21 cellular contexts compared by ENCODE assay signal in the genomic region with DNA sequence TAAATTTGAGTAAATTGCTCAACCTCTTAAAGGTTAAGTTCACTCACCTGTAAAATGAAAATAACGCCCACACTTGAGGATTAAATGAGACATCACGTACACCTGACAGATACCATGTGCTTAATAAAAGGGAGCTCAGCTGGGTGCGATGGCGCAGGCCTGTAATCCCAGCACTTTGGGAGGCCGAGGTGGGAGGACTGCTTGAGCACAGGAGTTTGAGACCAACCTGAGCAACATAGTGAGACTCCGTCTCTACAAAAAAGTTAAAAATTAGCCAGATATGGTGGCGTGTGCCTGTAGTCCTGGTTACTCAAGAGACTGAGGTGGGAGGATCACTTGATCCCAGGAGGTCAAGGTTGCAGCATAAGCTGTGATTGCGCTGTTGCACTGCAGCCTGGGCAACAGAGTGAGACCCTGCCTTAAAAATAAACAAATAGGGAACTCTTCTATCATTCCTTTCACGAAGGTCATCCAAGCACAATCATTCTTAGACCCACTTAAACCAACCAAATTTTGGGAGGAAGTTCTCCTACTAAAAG.
"Had no signal": no experiment of that assay in that cellular context is flagged by ENCODE, and none has a peak within 500 bp of the region (broad histone marks: within the 10 kb centered on the region; RNA-seq: fewer than 3 reads in every experiment).

No MANE protein-coding gene starts in this region.

- H3K27ac ChIP-seq: dorsolateral prefrontal cortex, gastrocnemius medialis, left ventricle myocardium inferior, transverse colon, uterus had no signal

- H3K4me1 ChIP-seq: gastrocnemius medialis, left ventricle myocardium inferior, transverse colon, uterus had no signal

- H3K4me3 ChIP-seq: dorsolateral prefrontal cortex, gastrocnemius medialis, left ventricle myocardium inferior, transverse colon, uterus had no signal

- ATAC-seq: activated naive CD8-positive, alpha-beta T cell treated with anti-CD3 and anti-CD28 coated beads, Interleukin-2, amount 50 U/mL, for 24 hours; activated T-cell treated with anti-CD3 and anti-CD28 coated beads, Interleukin-2, amount 50 U/mL, for 4 hours; gastrocnemius medialis; stimulated activated naive CD8-positive, alpha-beta T cell treated with anti-CD3 and anti-CD28 coated beads, Interleukin-15, Interleukin-2, amounts not matched to agents 100 U/mL and 50 U/mL, for 24 hours had no signal

- H3K36me3 ChIP-seq: gastrocnemius medialis, left ventricle myocardium inferior, transverse colon, uterus had no signal

- H3K27me3 ChIP-seq: gastrocnemius medialis, transverse colon, uterus had no signal

- DNase-seq: activated CD4-positive, alpha-beta T cell treated with anti-CD3 and anti-CD28 coated beads, Interleukin-2, amount 50 U/mL, for 1 hour; activated CD4-positive, CD25-positive, alpha-beta regulatory T cell treated with anti-CD3 and anti-CD28 coated beads, Interleukin-2, amount 50 U/mL, for 72 hours; activated CD8-positive, alpha-beta memory T cell treated with anti-CD3 and anti-CD28 coated beads, Interleukin-2, amount 50 U/mL, for 4 hours; activated naive CD4-positive, alpha-beta T cell treated with anti-CD3 and anti-CD28 coated beads, Interleukin-2, amount 10 ng/mL, durations not matched to agents 7 days and 5 days; activated naive CD8-positive, alpha-beta T cell treated with anti-CD3 and anti-CD28 coated beads, Interleukin-2, amount 50 U/mL, for 24 hours; activated T-cell treated with anti-CD3 and anti-CD28 coated beads, Interleukin-2, amount 50 U/mL, for 4 hours; anterior cingulate cortex; central memory CD4-positive, alpha-beta T cell; dorsolateral prefrontal cortex; gastrocnemius medialis; head of caudate nucleus; left ventricle myocardium inferior; occipital lobe; stimulated activated CD4-positive, alpha-beta T cell treated with anti-CD3 and anti-CD28 coated beads, Interleukin-12 subunit alpha, Interleukin-12 subunit beta, amount 100 ng/mL, for 4 hours; stimulated activated CD4-positive, alpha-beta T cell treated with anti-CD3 and anti-CD28 coated beads, Interleukin-1b, Interleukin-23, amount 100 ng/mL, for 48 hours; stimulated activated naive CD8-positive, alpha-beta T cell treated with anti-CD3 and anti-CD28 coated beads, Interleukin-15, Interleukin-2, amounts not matched to agents 100 U/mL and 50 U/mL, for 24 hours; substantia nigra; T1000; transverse colon; uterus had no signal

- FAIRE-seq: colon had no signal

- H3K9me3 ChIP-seq: gastrocnemius medialis, left ventricle myocardium inferior, transverse colon, uterus had no signal
